8 cellular contexts compared by ENCODE assay signal in the genomic region with DNA sequence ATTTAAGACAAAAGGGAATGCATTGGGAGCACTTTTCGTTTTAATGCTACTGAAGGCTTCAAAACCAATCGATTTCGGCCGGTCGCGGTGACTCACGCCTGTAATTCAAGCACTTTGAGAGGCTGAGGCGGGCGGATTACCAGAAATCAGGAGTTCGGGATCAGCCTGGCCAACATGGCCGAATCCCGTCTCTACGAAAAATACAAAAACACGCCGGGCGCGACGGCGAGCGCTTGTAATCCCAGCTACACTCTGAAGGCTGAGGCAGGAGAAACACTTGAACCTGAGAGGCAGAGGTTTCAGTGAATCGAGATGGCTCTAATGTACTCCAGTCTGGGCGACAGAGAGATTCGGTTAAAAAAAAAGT. TPM values are rescaled to one million over a fixed set of nuclear protein-coding genes. Genes with fewer than 3 reads are reported as not detected.
A peak's percentile ranks its signal among the peaks of the same experiment; 100 is the strongest.
DNase-seq lines count a peak whose midpoint lies in the region; ATAC-seq and TF ChIP-seq lines count a peak whose summit lies in the region.

No MANE protein-coding gene starts in this region.

- peak overlapping the region; percentile 86 for H3K4me3 ChIP-seq in CD4-positive, CD25-positive, alpha-beta regulatory T cell (ENCODE audit: low read depth, low read length)
- H3K4me3 ChIP-seq in HUES64 (ENCODE audit: low read length) (peak overlapping the region; percentile 63), mucosa of rectum (ENCODE audit: low read length in 2 of 2) (peak overlapping the region; percentile 79 to 84), testis (peak overlapping the region; percentile 54 to 82)

- H3K27me3 Mint-ChIP-seq in CD4-positive, CD25-positive, alpha-beta regulatory T cell, result no peaks in the 10 kb centered on the region
- H3K27me3 Mint-ChIP-seq in endothelial cell (ENCODE audit: unreplicated experiment), result peaks cover 10% of the 10 kb centered on the region

- TF ChIP-seq CTCF in endothelial cell (IDR thresholded peaks at IDR 0.05; ENCODE audit: unreplicated experiment), result no peak
- no peak for TF ChIP-seq CTCF in testis (IDR thresholded peaks at IDR 0.05)

- intact Hi-C loops in testis (cut with DNase I; ENCODE audit: low total_unique reads), result no loop called here

- peak overlapping the region; percentile 97 for H3K27ac ChIP-seq in CD4-positive, CD25-positive, alpha-beta regulatory T cell (ENCODE audit: insufficient read depth, low read length, poor library complexity, severe bottlenecking)
- H3K27ac ChIP-seq in HUES64 (ENCODE audit: low read depth, low read length), result peak overlapping the region; percentile 89
- H3K27ac ChIP-seq in mucosa of rectum (ENCODE audit: low read depth in 2 of 2, low read length in 2 of 2), result peak overlapping the region; percentile 100
- peak overlapping the region; percentile 88 to 96 for H3K27ac ChIP-seq in testis

- peak overlapping the region; percentile 88 to 99 (median 96) for H3K4me3 Mint-ChIP-seq in CD4-positive, CD25-positive, alpha-beta regulatory T cell
- H3K4me3 Mint-ChIP-seq in endothelial cell (ENCODE audit: unreplicated experiment), result peak overlapping the region; percentile 99

- 96% methylated on average over 23 of the region's 23 CpGs for WGBS in HUES64
- 1% methylated on average over 23 of the region's 23 CpGs for WGBS in testis, 2 donors

- H3K4me1 Mint-ChIP-seq in CD4-positive, CD25-positive, alpha-beta regulatory T cell, result peaks cover 13 to 43% (median 25%) of the 10 kb centered on the region in 4 donors
- H3K4me1 Mint-ChIP-seq in endothelial cell (ENCODE audit: unreplicated experiment), result peaks cover 14% of the 10 kb centered on the region

- H3K9me3 Mint-ChIP-seq in CD4-positive, CD25-positive, alpha-beta regulatory T cell, result peaks cover 0 to 6% (median 0%) of the 10 kb centered on the region in 7 donors
- H3K9me3 Mint-ChIP-seq in endothelial cell (ENCODE audit: unreplicated experiment), result no peaks in the 10 kb centered on the region

- no peaks in the 10 kb centered on the region for H3K27me3 ChIP-seq in CD4-positive, CD25-positive, alpha-beta regulatory T cell (ENCODE audit: control insufficient read depth, insufficient read depth, low read length)
- H3K27me3 ChIP-seq in HUES64 (ENCODE audit: insufficient read depth, low read length) (no peaks in the 10 kb centered on the region), mucosa of rectum (ENCODE audit: control insufficient read depth in 2 of 2, insufficient read depth in 2 of 2, low read length in 2 of 2) (no peaks in the 10 kb centered on the region), testis (no peaks in the 10 kb centered on the region)

- DNase-seq in CD4-positive, CD25-positive, alpha-beta regulatory T cell, result no peak
- peak; percentile 66 to 72 for DNase-seq in activated CD4-positive, alpha-beta T cell treated with anti-CD3 and anti-CD28 coated beads, Interleukin-2, amount 50 U/mL, for 48 hours
- DNase-seq in endothelial cell (ENCODE audit: low spot score) (peak; percentile 61), testis (peak; percentile 57)

- no peaks in the 10 kb centered on the region for H3K36me3 Mint-ChIP-seq in CD4-positive, CD25-positive, alpha-beta regulatory T cell
- H3K36me3 Mint-ChIP-seq in endothelial cell (ENCODE audit: low read depth, unreplicated experiment), result peaks cover 4% of the 10 kb centered on the region

- no peaks in the 10 kb centered on the region for H3K36me3 ChIP-seq in CD4-positive, CD25-positive, alpha-beta regulatory T cell (ENCODE audit: control insufficient read depth, insufficient read depth, low read length)
- no peaks in the 10 kb centered on the region for H3K36me3 ChIP-seq in HUES64 (ENCODE audit: insufficient read depth, low read length)
- no peaks in the 10 kb centered on the region for H3K36me3 ChIP-seq in mucosa of rectum (ENCODE audit: control insufficient read depth in 2 of 2, insufficient read depth in 2 of 2, low read length in 2 of 2)
- no peaks in the 10 kb centered on the region for H3K36me3 ChIP-seq in testis (ENCODE audit: low read depth, missing control alignments)

- H3K4me1 ChIP-seq in CD4-positive, CD25-positive, alpha-beta regulatory T cell (ENCODE audit: control insufficient read depth, insufficient read depth, low read length, poor library complexity, severe bottlenecking), result peaks cover 45% of the 10 kb centered on the region
- H3K4me1 ChIP-seq in HUES64 (ENCODE audit: insufficient read depth, low read length), result peaks cover 20% of the 10 kb centered on the region
- peaks cover 6 to 19% of the 10 kb centered on the region in 2 donors for H3K4me1 ChIP-seq in mucosa of rectum (ENCODE audit: control insufficient read depth in 2 of 2, insufficient read depth in 2 of 2, low read length in 2 of 2)
- peaks cover 4% of the 10 kb centered on the region for H3K4me1 ChIP-seq in testis

- H3K9me3 ChIP-seq in CD4-positive, CD25-positive, alpha-beta regulatory T cell (ENCODE audit: control insufficient read depth in 2 of 2, low read length in 2 of 2), result peaks cover 0 to 2% of the 10 kb centered on the region in 2 experiments
- H3K9me3 ChIP-seq in HUES64 (ENCODE audit: insufficient read depth, low read depth, low read length) (no peaks in the 10 kb centered on the region), mucosa of rectum (ENCODE audit: control insufficient read depth in 2 of 2, low read length in 2 of 2) (no peaks in the 10 kb centered on the region), testis (no peaks in the 10 kb centered on the region)

- H3K27ac Mint-ChIP-seq in CD4-positive, CD25-positive, alpha-beta regulatory T cell, result peak overlapping the region; percentile 96 to 100 (median 98)
- peak overlapping the region; percentile 100 for H3K27ac Mint-ChIP-seq in endothelial cell (ENCODE audit: unreplicated experiment)

- no peak for ATAC-seq in CD4-positive, CD25-positive, alpha-beta regulatory T cell (ENCODE audit: low read depth in 2 of 2)
- ATAC-seq in GM21360 (IDR thresholded peaks at IDR 0.05; ENCODE audit: unreplicated experiment) (peak; percentile 7), GM18861 (IDR thresholded peaks at IDR 0.05; ENCODE audit: unreplicated experiment) (no peak)

- no peak for TF ChIP-seq POLR2A in testis (IDR thresholded peaks at IDR 0.05)

- H3K9ac ChIP-seq in HUES64 (ENCODE audit: low read depth, low read length) (peak overlapping the region; percentile 91), mucosa of rectum (ENCODE audit: low read depth in 1 of 2, low read length in 2 of 2) (peak overlapping the region; percentile 86 to 98)

RNA-seq across cellular contexts. Expression of gene TRIM38, which starts 58.4 kb away (rescaled TPM):
- 22.9 TPM for total RNA-seq in CD4-positive, CD25-positive, alpha-beta regulatory T cell
- polyA plus RNA-seq in CD4-positive, CD25-positive, alpha-beta regulatory T cell, result 10 to 100 TPM in 1 of 4 donors, 1 to 10 TPM in 3; 6.6 to 10.9 (median 8.4) TPM
- 0.30 TPM for polyA plus RNA-seq in HUES64 (2013, experiment 1 of 2)
- 0.38 TPM for polyA plus RNA-seq in HUES64 (2013, experiment 2 of 2)
- total RNA-seq in endothelial cell (ENCODE audit: unreplicated experiment) (3.8 TPM), testis (1 to 10 TPM; 5.3 to 9.1 TPM)
- polyA plus RNA-seq in testis (ENCODE audit: insufficient read depth, low read depth, low replicate concordance), result 3.2 TPM

Comparison
In these comparisons a context has a peak if more than half of its experiments do, and no peak if none do; other contexts are left out.
1. DNase-seq: peak in activated CD4-positive, alpha-beta T cell treated with anti-CD3 and anti-CD28 coated beads, Interleukin-2, amount 50 U/mL, for 48 hours (2 of 2), endothelial cell (single experiment) and testis (single experiment); none in CD4-positive, CD25-positive, alpha-beta regulatory T cell (0 of 3).
2. Peak in every context shown above with its lines, with median percentiles within 50 percentile points of each other: H3K27ac ChIP-seq and H3K4me3 ChIP-seq.